Comparison of ENCODE assay signal across 8 cellular contexts in genomic region chr1:66253330-66253921, GRCh38.
DNase-seq lines count a peak whose midpoint lies in the region; ATAC-seq and TF ChIP-seq lines count a peak whose summit lies in the region.

No MANE protein-coding gene starts in this region.

- ATAC-seq in GM18868 (IDR thresholded peaks at IDR 0.05; ENCODE audit: unreplicated experiment) (peak; percentile 76), HG03060 (IDR thresholded peaks at IDR 0.05; ENCODE audit: low read depth, unreplicated experiment) (peak; percentile 65), WTC11 (peak; percentile 74), Right ventricle myocardium superior (ENCODE audit: poor library complexity) (peak; percentile 93)

- H3K36me3 Mint-ChIP-seq in WTC11, result no peaks in the 10 kb centered on the region

- DNase-seq in COLO829 (ENCODE audit: low spot score) (peak; percentile 72), NCI-H2107 treated with DMSO at 0.1 percent for 48 hours (lab: John Stamatoyannopoulos, UW; ENCODE audit: unreplicated experiment) (peak; percentile 75), WTC11 (ENCODE audit: low spot score) (no peak), Right ventricle myocardium superior (no peak), putamen (ENCODE audit: low spot score) (peak; percentile 76)
- no peak for DNase-seq in effector CD8-positive, alpha-beta T cell (lab: John Stamatoyannopoulos, UW)

- intact Hi-C loops in Right ventricle myocardium superior (cut with DNase I), result no loop called here

- H3K4me3 Mint-ChIP-seq in WTC11, result no peak overlapping the region

- no peak overlapping the region for H3K27ac Mint-ChIP-seq in WTC11

- TF ChIP-seq CTCF in WTC11 (IDR thresholded peaks at IDR 0.05), result no peak

- H3K4me1 Mint-ChIP-seq in WTC11, result peaks cover 44% of the 10 kb centered on the region

- no peaks in the 10 kb centered on the region for H3K9me3 Mint-ChIP-seq in WTC11

- POLR2A ChIA-PET in WTC11 (lab: Charles Lee), result no interaction called here

- H3K27me3 Mint-ChIP-seq in WTC11 (ENCODE audit: low read depth), result no peaks in the 10 kb centered on the region

- CTCF ChIA-PET in WTC11 (lab: Charles Lee), result interaction anchor here (1.5 kb wide), 1 partner anchor 192 kb away, joined by 26 read pairs; no protein-coding TSS in a partner anchor

TF ChIP-seq in WTC11, 78 proteins besides CTCF, POLR2A, EP300 and RAD21:
- TF ChIP-seq NFYB (CRISPR knock-in tag; conservative IDR thresholded peaks at IDR 0.05; ENCODE audit: low read depth) (no peak), TEAD4 (CRISPR knock-in tag; IDR thresholded peaks at IDR 0.05) (no peak), EMX1 (CRISPR knock-in tag; IDR thresholded peaks at IDR 0.05) (no peak), GABPB1 (CRISPR knock-in tag; IDR thresholded peaks at IDR 0.05) (no peak), RELA (CRISPR knock-in tag; IDR thresholded peaks at IDR 0.05; ENCODE audit: borderline replicate concordance) (no peak), TEAD1 (CRISPR knock-in tag; IDR thresholded peaks at IDR 0.05) (no peak), ZNF425 (CRISPR knock-in tag; conservative IDR thresholded peaks at IDR 0.05) (no peak), SP1 (CRISPR knock-in tag; conservative IDR thresholded peaks at IDR 0.05) (no peak), JUN (CRISPR knock-in tag; IDR thresholded peaks at IDR 0.05) (no peak), ZNF281 (CRISPR knock-in tag; IDR thresholded peaks at IDR 0.05) (no peak)
- TF ChIP-seq, protein P1, sequence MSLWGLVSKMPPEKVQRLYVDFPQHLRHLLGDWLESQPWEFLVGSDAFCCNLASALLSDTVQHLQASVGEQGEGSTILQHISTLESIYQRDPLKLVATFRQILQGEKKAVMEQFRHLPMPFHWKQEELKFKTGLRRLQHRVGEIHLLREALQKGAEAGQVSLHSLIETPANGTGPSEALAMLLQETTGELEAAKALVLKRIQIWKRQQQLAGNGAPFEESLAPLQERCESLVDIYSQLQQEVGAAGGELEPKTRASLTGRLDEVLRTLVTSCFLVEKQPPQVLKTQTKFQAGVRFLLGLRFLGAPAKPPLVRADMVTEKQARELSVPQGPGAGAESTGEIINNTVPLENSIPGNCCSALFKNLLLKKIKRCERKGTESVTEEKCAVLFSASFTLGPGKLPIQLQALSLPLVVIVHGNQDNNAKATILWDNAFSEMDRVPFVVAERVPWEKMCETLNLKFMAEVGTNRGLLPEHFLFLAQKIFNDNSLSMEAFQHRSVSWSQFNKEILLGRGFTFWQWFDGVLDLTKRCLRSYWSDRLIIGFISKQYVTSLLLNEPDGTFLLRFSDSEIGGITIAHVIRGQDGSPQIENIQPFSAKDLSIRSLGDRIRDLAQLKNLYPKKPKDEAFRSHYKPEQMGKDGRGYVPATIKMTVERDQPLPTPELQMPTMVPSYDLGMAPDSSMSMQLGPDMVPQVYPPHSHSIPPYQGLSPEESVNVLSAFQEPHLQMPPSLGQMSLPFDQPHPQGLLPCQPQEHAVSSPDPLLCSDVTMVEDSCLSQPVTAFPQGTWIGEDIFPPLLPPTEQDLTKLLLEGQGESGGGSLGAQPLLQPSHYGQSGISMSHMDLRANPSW (CRISPR knock-in tag; conservative IDR thresholded peaks at IDR 0.05; ENCODE audit: low read depth), result no peak
- TF ChIP-seq, protein P2, sequence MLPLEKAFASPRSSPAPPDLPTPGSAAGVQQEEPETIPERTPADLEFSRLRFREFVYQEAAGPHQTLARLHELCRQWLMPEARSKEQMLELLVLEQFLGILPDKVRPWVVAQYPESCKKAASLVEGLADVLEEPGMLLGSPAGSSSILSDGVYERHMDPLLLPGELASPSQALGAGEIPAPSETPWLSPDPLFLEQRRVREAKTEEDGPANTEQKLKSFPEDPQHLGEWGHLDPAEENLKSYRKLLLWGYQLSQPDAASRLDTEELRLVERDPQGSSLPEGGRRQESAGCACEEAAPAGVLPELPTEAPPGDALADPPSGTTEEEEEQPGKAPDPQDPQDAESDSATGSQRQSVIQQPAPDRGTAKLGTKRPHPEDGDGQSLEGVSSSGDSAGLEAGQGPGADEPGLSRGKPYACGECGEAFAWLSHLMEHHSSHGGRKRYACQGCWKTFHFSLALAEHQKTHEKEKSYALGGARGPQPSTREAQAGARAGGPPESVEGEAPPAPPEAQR (CRISPR knock-in tag; IDR thresholded peaks at IDR 0.05), result no peak
- TF ChIP-seq, protein P3, sequence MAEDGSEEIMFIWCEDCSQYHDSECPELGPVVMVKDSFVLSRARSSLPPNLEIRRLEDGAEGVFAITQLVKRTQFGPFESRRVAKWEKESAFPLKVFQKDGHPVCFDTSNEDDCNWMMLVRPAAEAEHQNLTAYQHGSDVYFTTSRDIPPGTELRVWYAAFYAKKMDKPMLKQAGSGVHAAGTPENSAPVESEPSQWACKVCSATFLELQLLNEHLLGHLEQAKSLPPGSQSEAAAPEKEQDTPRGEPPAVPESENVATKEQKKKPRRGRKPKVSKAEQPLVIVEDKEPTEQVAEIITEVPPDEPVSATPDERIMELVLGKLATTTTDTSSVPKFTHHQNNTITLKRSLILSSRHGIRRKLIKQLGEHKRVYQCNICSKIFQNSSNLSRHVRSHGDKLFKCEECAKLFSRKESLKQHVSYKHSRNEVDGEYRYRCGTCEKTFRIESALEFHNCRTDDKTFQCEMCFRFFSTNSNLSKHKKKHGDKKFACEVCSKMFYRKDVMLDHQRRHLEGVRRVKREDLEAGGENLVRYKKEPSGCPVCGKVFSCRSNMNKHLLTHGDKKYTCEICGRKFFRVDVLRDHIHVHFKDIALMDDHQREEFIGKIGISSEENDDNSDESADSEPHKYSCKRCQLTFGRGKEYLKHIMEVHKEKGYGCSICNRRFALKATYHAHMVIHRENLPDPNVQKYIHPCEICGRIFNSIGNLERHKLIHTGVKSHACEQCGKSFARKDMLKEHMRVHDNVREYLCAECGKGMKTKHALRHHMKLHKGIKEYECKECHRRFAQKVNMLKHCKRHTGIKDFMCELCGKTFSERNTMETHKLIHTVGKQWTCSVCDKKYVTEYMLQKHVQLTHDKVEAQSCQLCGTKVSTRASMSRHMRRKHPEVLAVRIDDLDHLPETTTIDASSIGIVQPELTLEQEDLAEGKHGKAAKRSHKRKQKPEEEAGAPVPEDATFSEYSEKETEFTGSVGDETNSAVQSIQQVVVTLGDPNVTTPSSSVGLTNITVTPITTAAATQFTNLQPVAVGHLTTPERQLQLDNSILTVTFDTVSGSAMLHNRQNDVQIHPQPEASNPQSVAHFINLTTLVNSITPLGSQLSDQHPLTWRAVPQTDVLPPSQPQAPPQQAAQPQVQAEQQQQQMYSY (CRISPR knock-in tag; IDR thresholded peaks at IDR 0.05), result no peak
TF ChIP-seq in WTC11: peak in this region for 0.

Comparison
In these comparisons a context has a peak if more than half of its experiments do, and no peak if none do; other contexts are left out.
1. DNase-seq: peak in COLO829 (single experiment), NCI-H2107 treated with DMSO at 0.1 percent for 48 hours (single experiment) and putamen (single experiment); none in WTC11 (single experiment), Right ventricle myocardium superior (single experiment) and effector CD8-positive, alpha-beta T cell (single experiment).
2. Peak in every context shown above with its lines, with median percentiles within 50 percentile points of each other: ATAC-seq.